In genomic region chr4:87939978-87940690, GRCh38 we compare ENCODE assay signal across 25 cellular contexts. TPM values are rescaled to one million over a fixed set of nuclear protein-coding genes. Genes with fewer than 3 reads are reported as not detected.
"Had no signal": no experiment of that assay in that cellular context is flagged by ENCODE, and none has a peak within 500 bp of the region (broad histone marks: within the 10 kb centered on the region; RNA-seq: fewer than 3 reads in every experiment).

No MANE protein-coding gene starts in this region.

- H3K27me3 Mint-ChIP-seq: activated naive CD4-positive, alpha-beta T cell treated with anti-CD3 and anti-CD28 coated beads, Interleukin-2, amount 10 ng/mL, durations not matched to agents 7 days and 5 days; activated naive CD8-positive, alpha-beta T cell treated with anti-CD3 and anti-CD28 coated beads for 36 hours had no signal

- H3K9ac ChIP-seq: KMS-11 had no signal

- H3K4me1 Mint-ChIP-seq: activated CD4-positive, alpha-beta memory T cell treated with anti-CD3 and anti-CD28 coated beads, Interleukin-2, amount 10 ng/mL, durations not matched to agents 7 days and 5 days; activated CD4-positive, alpha-beta T cell treated with anti-CD3 and anti-CD28 coated beads for 36 hours; activated naive CD4-positive, alpha-beta T cell treated with anti-CD3 and anti-CD28 coated beads, Interleukin-2, amount 10 ng/mL, durations not matched to agents 7 days and 5 days; activated naive CD8-positive, alpha-beta T cell treated with anti-CD3 and anti-CD28 coated beads for 36 hours; T-cell had no signal

- H3K27ac ChIP-seq: brain microvascular endothelial cell, cardiac muscle cell, KMS-11, VCaP had no signal

- H3K27me3 ChIP-seq: brain microvascular endothelial cell, cardiac muscle cell, MG63 had no signal

- H3K36me3 Mint-ChIP-seq: activated naive CD4-positive, alpha-beta T cell treated with anti-CD3 and anti-CD28 coated beads, Interleukin-2, amount 10 ng/mL, durations not matched to agents 7 days and 5 days; activated naive CD8-positive, alpha-beta T cell treated with anti-CD3 and anti-CD28 coated beads for 36 hours; T-cell had no signal

- ATAC-seq: activated CD4-positive, alpha-beta T cell treated with anti-CD3 and anti-CD28 coated beads for 36 hours; activated T-cell treated with anti-CD3 and anti-CD28 coated beads, Interleukin-2, amount 50 U/mL, for 72 hours; T-cell had no signal

- H3K4me3 Mint-ChIP-seq: activated CD4-positive, alpha-beta memory T cell treated with anti-CD3 and anti-CD28 coated beads, Interleukin-2, amount 10 ng/mL, durations not matched to agents 7 days and 5 days; activated CD4-positive, alpha-beta T cell treated with anti-CD3 and anti-CD28 coated beads for 36 hours; activated naive CD4-positive, alpha-beta T cell treated with anti-CD3 and anti-CD28 coated beads, Interleukin-2, amount 10 ng/mL, durations not matched to agents 7 days and 5 days; activated naive CD8-positive, alpha-beta T cell treated with anti-CD3 and anti-CD28 coated beads for 36 hours; activated T-cell treated with anti-CD3 and anti-CD28 coated beads, Interleukin-2, amount 50 U/mL, for 72 hours; T-cell had no signal

- H3K9me3 ChIP-seq: MG63 had no signal

- H3K4me3 ChIP-seq: cardiac muscle cell, MG63 had no signal

- DNase-seq: activated CD4-positive, alpha-beta memory T cell treated with anti-CD3 and anti-CD28 coated beads, Interleukin-2, amount 10 ng/mL, durations not matched to agents 7 days and 5 days; activated CD4-positive, alpha-beta T cell treated with anti-CD3 and anti-CD28 coated beads for 36 hours; activated CD4-positive, alpha-beta T cell treated with anti-CD3 and anti-CD28 coated beads, Interleukin-2, amount 50 U/mL, for 1 hour; activated CD8-positive, alpha-beta memory T cell treated with anti-CD3 and anti-CD28 coated beads, Interleukin-2, amount 50 U/mL, for 4 hours; activated gamma-delta T cell treated with Interleukin-2 at 50 U/mL for 16 hours; activated naive CD4-positive, alpha-beta T cell treated with anti-CD3 and anti-CD28 coated beads, Interleukin-2, amount 10 ng/mL, durations not matched to agents 7 days and 5 days; activated naive CD8-positive, alpha-beta T cell treated with anti-CD3 and anti-CD28 coated beads for 36 hours; activated T-cell treated with anti-CD3 and anti-CD28 coated beads, Interleukin-2, amount 50 U/mL, for 72 hours; brain microvascular endothelial cell; MG63; MV-4-11; NCI-H1092 treated with DMSO at 0.1 percent for 48 hours; NCI-H1417 treated with DMSO at 0.1 percent for 48 hours; NCI-H1694; NCI-H2029; NCI-H446; NCI-H524; SHP77 treated with DMSO at 0.1 percent for 48 hours; T-cell; T-helper 2 cell; T1000 had no signal

- H3K27ac Mint-ChIP-seq: activated CD4-positive, alpha-beta memory T cell treated with anti-CD3 and anti-CD28 coated beads, Interleukin-2, amount 10 ng/mL, durations not matched to agents 7 days and 5 days; activated CD4-positive, alpha-beta T cell treated with anti-CD3 and anti-CD28 coated beads for 36 hours; activated naive CD4-positive, alpha-beta T cell treated with anti-CD3 and anti-CD28 coated beads, Interleukin-2, amount 10 ng/mL, durations not matched to agents 7 days and 5 days; activated naive CD8-positive, alpha-beta T cell treated with anti-CD3 and anti-CD28 coated beads for 36 hours; activated T-cell treated with anti-CD3 and anti-CD28 coated beads, Interleukin-2, amount 50 U/mL, for 72 hours; activated T-helper 2 cell treated with anti-CD3 and anti-CD28 coated beads, Interferon-gamma antibody, Interleukin-2, Interleukin-4, amounts not matched to agents 10 μg/mL and 5 μg/mL and 100 μg/mL, durations not matched to agents 14 hours and 24 hours and 36 hours; T-cell had no signal

- H3K36me3 ChIP-seq: brain microvascular endothelial cell, cardiac muscle cell, MG63 had no signal

- H3K9me3 Mint-ChIP-seq: activated CD4-positive, alpha-beta memory T cell treated with anti-CD3 and anti-CD28 coated beads, Interleukin-2, amount 10 ng/mL, durations not matched to agents 7 days and 5 days; activated naive CD4-positive, alpha-beta T cell treated with anti-CD3 and anti-CD28 coated beads, Interleukin-2, amount 10 ng/mL, durations not matched to agents 7 days and 5 days; activated naive CD8-positive, alpha-beta T cell treated with anti-CD3 and anti-CD28 coated beads for 36 hours; activated T-cell treated with anti-CD3 and anti-CD28 coated beads, Interleukin-2, amount 50 U/mL, for 72 hours; activated T-helper 2 cell treated with anti-CD3 and anti-CD28 coated beads, Interferon-gamma antibody, Interleukin-2, Interleukin-4, amounts not matched to agents 10 μg/mL and 5 μg/mL and 100 μg/mL, durations not matched to agents 14 hours and 24 hours and 36 hours; T-cell had no signal

RNA-seq across cellular contexts. Expression of gene SPP1, which starts 35.4 kb away (rescaled TPM):
- total RNA-seq: activated CD4-positive, alpha-beta T cell treated with anti-CD3 and anti-CD28 coated beads for 36 hours had no signal
